In genomic region chr1:12338017-12338416, GRCh38 we compare ENCODE assay signal across 23 cellular contexts.
A peak's percentile ranks its signal among the peaks of the same experiment; 100 is the strongest.
DNase-seq lines count a peak whose midpoint lies in the region; ATAC-seq and TF ChIP-seq lines count a peak whose summit lies in the region.
"Had no signal": no experiment of that assay in that cellular context is flagged by ENCODE, and none has a peak within 500 bp of the region (broad histone marks: within the 10 kb centered on the region; RNA-seq: fewer than 3 reads in every experiment).

No MANE protein-coding gene starts in this region.

- H3K36me3 ChIP-seq in gastrocnemius medialis: peaks cover 0 to 35% of the 10 kb centered on the region in 2 donors
- H3K36me3 ChIP-seq: breast epithelium had no signal

- H3K27ac ChIP-seq in caudate nucleus (ENCODE audit: low read depth, low read length) (peak overlapping the region; percentile 28), gastrocnemius medialis (peak overlapping the region; percentile 82 to 88 (median 87))
- H3K27ac ChIP-seq: BLaER1 treated with 17β-estradiol and CSF1 and Interleukin-3, amounts not matched to agents 10 nM and 100 nM; breast epithelium; upper lobe of left lung had no signal

- TF ChIP-seq CTCF in gastrocnemius medialis (IDR thresholded peaks at IDR 0.05 in 4 of 5, conservative IDR thresholded peaks at IDR 0.05 in 1 of 5): no peak
- no peak for TF ChIP-seq CTCF in GM13977 (IDR thresholded peaks at IDR 0.05; ENCODE audit: extremely low read depth, insufficient read depth, missing control alignments)

- ATAC-seq in left ventricle myocardium superior (peak; percentile 83), gastrocnemius medialis (peak; percentile 96 to 97), HG03280 (IDR thresholded peaks at IDR 0.05; ENCODE audit: unreplicated experiment) (no peak), GM18868 (IDR thresholded peaks at IDR 0.05; ENCODE audit: unreplicated experiment) (no peak)
- ATAC-seq: SK-N-SH treated with all-trans-retinoic acid at 6 μM for 48 hours, WTC11 had no signal

- DNase-seq in Ammon's horn (ENCODE audit: low spot score) (peak; percentile 28), caudate nucleus (lab: John Stamatoyannopoulos, UW) (peak in 2 of 61 donors; percentile 21 to 60), left ventricle myocardium superior (no peak), gastrocnemius medialis (peak; percentile 40 to 58), GM13977 (ENCODE audit: low spot score) (no peak), DMS114 treated with DMSO at 0.1 percent for 48 hours (lab: John Stamatoyannopoulos, UW; ENCODE audit: unreplicated experiment) (no peak)
- DNase-seq: activated CD4-positive, alpha-beta T cell treated with anti-CD3 and anti-CD28 coated beads, Interleukin-2, amount 50 U/mL, for 4 hours; activated CD8-positive, alpha-beta memory T cell treated with anti-CD3 and anti-CD28 coated beads, Interleukin-2, amount 50 U/mL, for 4 hours; activated naive CD8-positive, alpha-beta T cell treated with anti-CD3 and anti-CD28 coated beads, Interleukin-2, amount 10 ng/mL, durations not matched to agents 7 days and 5 days; EL; GOT3; NCI-H1417 treated with DMSO at 0.1 percent for 48 hours; NCI-H2171; NCI-H526 treated with DMSO at 0.1 percent for 48 hours; stimulated activated CD4-positive, alpha-beta T cell treated with anti-CD3 and anti-CD28 coated beads, Interleukin-4, amount 100 ng/mL, for 1 hour; stimulated activated naive CD4-positive, alpha-beta T cell; upper lobe of left lung had no signal

- TF ChIP-seq POLR2A in gastrocnemius medialis (IDR thresholded peaks at IDR 0.05): peak in 1 of 2 donors; percentile 54

- H3K4me3 ChIP-seq in gastrocnemius medialis: no peak overlapping the region
- H3K4me3 ChIP-seq: BLaER1 treated with 17β-estradiol and CSF1 and Interleukin-3, amounts not matched to agents 10 nM and 100 nM; breast epithelium; upper lobe of left lung had no signal

- H3K9me3 ChIP-seq in gastrocnemius medialis: no peaks in the 10 kb centered on the region
- H3K9me3 ChIP-seq: BLaER1 treated with 17β-estradiol and CSF1 and Interleukin-3, amounts not matched to agents 10 nM and 100 nM; breast epithelium; upper lobe of left lung had no signal

- intact Hi-C loops in left ventricle myocardium superior (cut with micrococcal nuclease) (no loop called here), gastrocnemius medialis (cut with DNase I; ENCODE audit: low total_unique reads) (loop anchor here (2.0 kb wide), 1 partner anchor 281 kb away; the partner anchor contains the start of gene DHRS3)

- H3K4me1 ChIP-seq in gastrocnemius medialis: peaks cover 54 to 72% of the 10 kb centered on the region in 2 donors
- H3K4me1 ChIP-seq: breast epithelium had no signal

- no peaks in the 10 kb centered on the region for H3K27me3 ChIP-seq in gastrocnemius medialis
- H3K27me3 ChIP-seq: BLaER1 treated with 17β-estradiol and CSF1 and Interleukin-3, amounts not matched to agents 10 nM and 100 nM; breast epithelium; upper lobe of left lung had no signal

- in situ Hi-C loops in gastrocnemius medialis (cut with MboI; ENCODE audit: low sequenced_read_pairs in 4 of 4): no loop called here
- in situ Hi-C loops in GM13977 (cut with MboI; ENCODE audit: low pct_unique_long_range_greater_than_20kb, low sequenced_read_pairs, unreplicated experiment): no loop called here

Comparison
In these comparisons a context has a peak if more than half of its experiments do, and no peak if none do; other contexts are left out.
1. DNase-seq: peak in Ammon's horn (single experiment) and gastrocnemius medialis (2 of 2); none in left ventricle myocardium superior (single experiment), GM13977 (single experiment) and DMS114 treated with DMSO at 0.1 percent for 48 hours (single experiment).
2. ATAC-seq: peak in left ventricle myocardium superior (single experiment) and gastrocnemius medialis (2 of 2); none in HG03280 (single experiment) and GM18868 (single experiment).